ENCODE assay signal across 8 cellular contexts in the genomic region with DNA sequence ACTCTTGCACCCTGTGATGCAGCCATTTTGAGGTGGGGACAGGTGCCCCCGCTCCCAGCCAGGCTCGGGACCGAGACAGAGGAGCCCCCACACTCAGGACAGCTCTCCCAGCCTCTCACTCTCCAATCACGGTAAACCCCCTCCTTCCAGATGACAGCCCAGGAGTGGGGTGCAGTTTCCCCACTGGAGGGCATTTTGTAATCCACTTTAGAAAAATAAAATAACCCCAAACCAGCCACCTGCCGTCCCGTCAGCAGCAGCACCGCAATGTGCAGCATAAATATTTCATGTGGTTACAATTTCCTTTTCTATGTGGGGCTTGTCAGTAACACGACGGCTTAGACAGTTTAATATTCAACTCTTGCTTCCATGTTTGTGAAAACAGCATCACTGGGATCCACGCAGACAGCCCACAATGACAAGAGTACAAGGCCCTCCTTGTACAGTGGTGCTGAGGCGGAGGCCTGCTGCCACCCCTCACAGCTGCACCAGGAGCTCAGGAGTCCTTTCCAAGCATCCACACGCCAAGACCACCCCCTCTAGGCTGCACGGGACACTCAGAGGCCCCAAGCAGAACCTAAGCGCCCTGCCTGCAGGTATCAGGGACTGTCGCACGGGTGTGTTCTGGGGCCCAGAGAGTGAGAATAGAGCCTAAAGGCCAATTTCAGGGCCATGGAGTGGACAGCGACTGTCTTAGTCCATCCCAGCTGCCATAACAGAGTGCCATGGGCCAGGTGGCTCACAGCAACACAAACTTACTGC.
A peak's percentile ranks its signal among the peaks of the same experiment; 100 is the strongest.
DNase-seq lines count a peak whose midpoint lies in the region; ATAC-seq and TF ChIP-seq lines count a peak whose summit lies in the region.

No MANE protein-coding gene starts in this region.

- DNase-seq in DND-41 (peak; percentile 83), T follicular helper cell (ENCODE audit: low read depth) (peak; percentile 53), osteoblast (ENCODE audit: insufficient read length, low spot score, missing footprints) (peak; percentile 74), NCI-H2081 treated with DMSO at 0.1 percent for 48 hours (lab: John Stamatoyannopoulos, UW) (no peak), NCI-H446 (lab: John Stamatoyannopoulos, UW) (no peak), NCI-H345 treated with DMSO at 0.1 percent for 48 hours (lab: John Stamatoyannopoulos, UW; ENCODE audit: unreplicated experiment) (no peak)
- peak; percentile 33 for DNase-seq in activated naive CD8-positive, alpha-beta T cell treated with anti-CD3 and anti-CD28 coated beads for 36 hours

- H4K20me1 ChIP-seq in DND-41 (ENCODE audit: insufficient read depth, low read length) (peaks cover 51% of the 10 kb centered on the region), osteoblast (ENCODE audit: insufficient read depth, low read length) (no peaks in the 10 kb centered on the region)

- H3K27me3 ChIP-seq in DND-41 (ENCODE audit: insufficient read depth, low read length, poor library complexity), result peaks cover 31% of the 10 kb centered on the region
- peaks cover 22% of the 10 kb centered on the region for H3K27me3 ChIP-seq in osteoblast (ENCODE audit: insufficient read depth, low read length)

- H3K4me1 ChIP-seq in DND-41 (ENCODE audit: insufficient read depth, low read length) (peaks cover 47% of the 10 kb centered on the region), osteoblast (ENCODE audit: insufficient read depth, low read length) (peaks cover 5% of the 10 kb centered on the region)

- H3K27ac ChIP-seq in DND-41 (ENCODE audit: low read length), result peak overlapping the region; percentile 69
- H3K27ac ChIP-seq in osteoblast (ENCODE audit: low read depth, low read length), result no peak overlapping the region

- no peaks in the 10 kb centered on the region for H3K36me3 ChIP-seq in DND-41 (ENCODE audit: insufficient read depth, low read length)
- no peaks in the 10 kb centered on the region for H3K36me3 ChIP-seq in osteoblast (ENCODE audit: insufficient read depth, low read length)

- H3K9me3 Mint-ChIP-seq in activated naive CD8-positive, alpha-beta T cell treated with anti-CD3 and anti-CD28 coated beads for 36 hours, result no peaks in the 10 kb centered on the region

- H3K4me2 ChIP-seq in DND-41 (ENCODE audit: insufficient read depth, low read length) (peak overlapping the region; percentile 78), osteoblast (ENCODE audit: insufficient read depth, low read length) (no peak overlapping the region)

- peaks cover 1% of the 10 kb centered on the region for H3K36me3 Mint-ChIP-seq in activated naive CD8-positive, alpha-beta T cell treated with anti-CD3 and anti-CD28 coated beads for 36 hours

- H3K4me1 Mint-ChIP-seq in activated naive CD8-positive, alpha-beta T cell treated with anti-CD3 and anti-CD28 coated beads for 36 hours, result peaks cover 68% of the 10 kb centered on the region

- peak overlapping the region; percentile 89 for H3K27ac Mint-ChIP-seq in activated naive CD8-positive, alpha-beta T cell treated with anti-CD3 and anti-CD28 coated beads for 36 hours

- peak overlapping the region in 1 of 2 experiments; percentile 38; a peak in 2 of 4 replicates for H3K4me3 ChIP-seq in DND-41 (ENCODE audit: low read depth in 1 of 2, low read length in 2 of 2)
- no peak overlapping the region for H3K4me3 ChIP-seq in osteoblast (ENCODE audit: insufficient read depth, low read length)

- TF ChIP-seq CTCF in DND-41 (IDR thresholded peaks at IDR 0.05; ENCODE audit: borderline replicate concordance, extremely low read depth, low read length, poor library complexity, severe bottlenecking) (peak; percentile 41), osteoblast (IDR thresholded peaks at IDR 0.05; ENCODE audit: extremely low read depth, low read depth, low read length) (no peak)

- H3K9me3 ChIP-seq in DND-41 (ENCODE audit: insufficient read depth, low read length, severe bottlenecking) (no peaks in the 10 kb centered on the region), osteoblast (ENCODE audit: low read depth, low read length) (no peaks in the 10 kb centered on the region)

- H2AFZ ChIP-seq in DND-41 (ENCODE audit: low read depth, low read length) (no peak overlapping the region), osteoblast (ENCODE audit: low read length) (no peak overlapping the region)

- peak overlapping the region; percentile 55 for H3K9ac ChIP-seq in DND-41 (ENCODE audit: low read depth, low read length)

- no peaks in the 10 kb centered on the region for H3K79me2 ChIP-seq in DND-41 (ENCODE audit: insufficient read depth, low read length)
- H3K79me2 ChIP-seq in osteoblast (ENCODE audit: insufficient read depth, low read length), result no peaks in the 10 kb centered on the region

- peak overlapping the region; percentile 80 for H3K4me3 Mint-ChIP-seq in activated naive CD8-positive, alpha-beta T cell treated with anti-CD3 and anti-CD28 coated beads for 36 hours

- H3K27me3 Mint-ChIP-seq in activated naive CD8-positive, alpha-beta T cell treated with anti-CD3 and anti-CD28 coated beads for 36 hours, result no peaks in the 10 kb centered on the region

- peak; percentile 83 for ATAC-seq in DND-41 (ENCODE audit: insufficient read depth, low read depth)
- no peak for ATAC-seq in HG02885 (IDR thresholded peaks at IDR 0.05; ENCODE audit: poor library complexity, unreplicated experiment)

Comparison
In these comparisons a context has a peak if more than half of its experiments do, and no peak if none do; other contexts are left out.
1. DNase-seq: peak in DND-41 (single experiment), T follicular helper cell (single experiment), activated naive CD8-positive, alpha-beta T cell treated with anti-CD3 and anti-CD28 coated beads for 36 hours (single experiment) and osteoblast (single experiment); none in NCI-H2081 treated with DMSO at 0.1 percent for 48 hours (single experiment), NCI-H446 (0 of 2) and NCI-H345 treated with DMSO at 0.1 percent for 48 hours (single experiment).